ENCODE assay signal across 8 cellular contexts in the genomic region with DNA sequence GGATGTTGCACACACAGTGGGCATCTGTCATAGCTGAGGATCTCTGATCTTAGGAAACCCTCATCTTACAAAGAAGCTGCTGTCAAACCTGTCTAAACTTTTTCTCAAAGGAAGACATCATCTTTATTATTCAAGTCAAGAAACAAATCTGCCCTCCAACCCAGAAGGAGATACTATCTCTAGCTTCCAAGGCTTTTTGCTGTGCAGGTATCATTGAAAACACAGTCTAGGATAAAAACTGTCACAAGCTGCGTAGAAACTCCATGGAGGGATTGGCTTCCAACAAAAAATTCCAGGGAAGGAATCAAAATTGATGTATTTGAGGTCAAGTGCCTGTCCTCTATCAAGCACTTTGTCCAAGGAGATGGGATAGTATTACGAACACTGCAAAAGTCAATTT.
"Had no signal": no experiment of that assay in that cellular context is flagged by ENCODE, and none has a peak within 500 bp of the region (broad histone marks: within the 10 kb centered on the region; RNA-seq: fewer than 3 reads in every experiment).

No MANE protein-coding gene starts in this region.

- H3K4me3 ChIP-seq: GM12878 had no signal

- FAIRE-seq: G401.6, GM12878, GM12891, GM12892, GM18507, GM19239 had no signal

- ATAC-seq: GM12878 had no signal

- DNase-seq: GDM1, GF-D8 had no signal
